10 cellular contexts compared by ENCODE assay signal in genomic region chr9:128073260-128073886, GRCh38. TPM values are rescaled to one million over a fixed set of nuclear protein-coding genes. Genes with fewer than 3 reads are reported as not detected.
A peak's percentile ranks its signal among the peaks of the same experiment; 100 is the strongest.
DNase-seq lines count a peak whose midpoint lies in the region; ATAC-seq and TF ChIP-seq lines count a peak whose summit lies in the region.
"Had no signal": no experiment of that assay in that cellular context is flagged by ENCODE, and none has a peak within 500 bp of the region (broad histone marks: within the 10 kb centered on the region; RNA-seq: fewer than 3 reads in every experiment).

No MANE protein-coding gene starts in this region.

- peak overlapping the region; percentile 58 for H3K27ac Mint-ChIP-seq in T-helper 1 cell treated with Interleukin-12 subunit alpha and Interleukin-12 subunit beta and Interleukin-4 antibody, amounts not matched to agents 30 μg/mL and 1 μg/mL, for 36 hours
- H3K27ac Mint-ChIP-seq in activated naive CD8-positive, alpha-beta T cell = peak overlapping the region; percentile 86

- no peaks in the 10 kb centered on the region for H3K9me3 Mint-ChIP-seq in T-helper 1 cell treated with Interleukin-12 subunit alpha and Interleukin-12 subunit beta and Interleukin-4 antibody, amounts not matched to agents 30 μg/mL and 1 μg/mL, for 36 hours
- no peaks in the 10 kb centered on the region for H3K9me3 Mint-ChIP-seq in activated naive CD8-positive, alpha-beta T cell (ENCODE audit: low read depth)

- H3K4me1 ChIP-seq in left lung (peaks cover 41 to 81% of the 10 kb centered on the region in 2 donors), testis (peaks cover 38% of the 10 kb centered on the region), HAP-1 (peaks cover 14% of the 10 kb centered on the region)

- intact Hi-C loops in left lung (cut with DNase I) = no loop called here
- intact Hi-C loops in testis (cut with DNase I; ENCODE audit: low total_unique reads) = no loop called here

- H3K27me3 ChIP-seq in left lung (no peaks in the 10 kb centered on the region), testis (no peaks in the 10 kb centered on the region), HAP-1 (ENCODE audit: low read depth) (no peaks in the 10 kb centered on the region)

- H3K36me3 Mint-ChIP-seq in T-helper 1 cell treated with Interleukin-12 subunit alpha and Interleukin-12 subunit beta and Interleukin-4 antibody, amounts not matched to agents 30 μg/mL and 1 μg/mL, for 36 hours (ENCODE audit: low read depth) = peaks cover 16% of the 10 kb centered on the region
- H3K36me3 Mint-ChIP-seq in activated naive CD8-positive, alpha-beta T cell = peaks cover 2% of the 10 kb centered on the region

- WGBS in testis, 2 donors = 64 to 68% methylated on average over 7 of the region's 7 CpGs

- H3K4me3 ChIP-seq in left lung (no peak overlapping the region), testis (no peak overlapping the region), HAP-1 (no peak overlapping the region)

- no peak for TF ChIP-seq POLR2A in testis (IDR thresholded peaks at IDR 0.05)

- no peak for DNase-seq in T-helper 1 cell
- DNase-seq in left lung = no peak
- no peak for DNase-seq in testis
- DNase-seq in NCI-H524 treated with DMSO at 0.1 percent for 48 hours (lab: John Stamatoyannopoulos, UW) = no peak
- no peak for DNase-seq in GM13976 (ENCODE audit: low spot score)
- no peak for DNase-seq in HAP-1 (ENCODE audit: low spot score in 2 of 2)
- DNase-seq: ACHN, dermis blood vessel endothelial cell had no signal

- H3K9me3 ChIP-seq in left lung = no peaks in the 10 kb centered on the region
- no peaks in the 10 kb centered on the region for H3K9me3 ChIP-seq in testis
- H3K9me3 ChIP-seq in HAP-1 = no peaks in the 10 kb centered on the region

- no peaks in the 10 kb centered on the region for H3K27me3 Mint-ChIP-seq in T-helper 1 cell treated with Interleukin-12 subunit alpha and Interleukin-12 subunit beta and Interleukin-4 antibody, amounts not matched to agents 30 μg/mL and 1 μg/mL, for 36 hours (ENCODE audit: low read depth)
- H3K27me3 Mint-ChIP-seq in activated naive CD8-positive, alpha-beta T cell = no peaks in the 10 kb centered on the region

- no peak overlapping the region for H3K4me3 Mint-ChIP-seq in T-helper 1 cell treated with Interleukin-12 subunit alpha and Interleukin-12 subunit beta and Interleukin-4 antibody, amounts not matched to agents 30 μg/mL and 1 μg/mL, for 36 hours
- H3K4me3 Mint-ChIP-seq in activated naive CD8-positive, alpha-beta T cell = peak overlapping the region; percentile 72

- H3K27ac ChIP-seq in left lung (peak overlapping the region; percentile 77 to 88), testis (peak overlapping the region; percentile 75 to 81)

- no peak for TF ChIP-seq CTCF in left lung (IDR thresholded peaks at IDR 0.05)
- no peak for TF ChIP-seq CTCF in testis (IDR thresholded peaks at IDR 0.05)
- TF ChIP-seq CTCF in GM13976 (IDR thresholded peaks at IDR 0.05; ENCODE audit: borderline replicate concordance, control extremely low read depth, extremely low read depth, insufficient read depth, missing control alignments) = no peak

- H3K36me3 ChIP-seq in left lung (no peaks in the 10 kb centered on the region), testis (ENCODE audit: low read depth, missing control alignments) (no peaks in the 10 kb centered on the region), HAP-1 (replicated peaks) (no peaks in the 10 kb centered on the region)

- H3K4me1 Mint-ChIP-seq in T-helper 1 cell treated with Interleukin-12 subunit alpha and Interleukin-12 subunit beta and Interleukin-4 antibody, amounts not matched to agents 30 μg/mL and 1 μg/mL, for 36 hours (ENCODE audit: low read depth) = peaks cover 41% of the 10 kb centered on the region
- H3K4me1 Mint-ChIP-seq in activated naive CD8-positive, alpha-beta T cell (ENCODE audit: low read depth) = peaks cover 64% of the 10 kb centered on the region

- peak; percentile 2 for ATAC-seq in left lung

- in situ Hi-C loops in GM13976 (cut with MboI; ENCODE audit: low sequenced_read_pairs, unreplicated experiment) = no loop called here
- in situ Hi-C loops in HAP-1 (cut with MboI; ENCODE audit: low sequenced_read_pairs) = no loop called here

RNA-seq across cellular contexts. Expression of gene SLC25A25, which starts 5.3 kb away (rescaled TPM):
- total RNA-seq in left lung = 10 to 100 TPM; 19.5 to 21.0 TPM
- 10 to 100 TPM; 19.1 to 21.1 TPM for total RNA-seq in testis
- 15.0 TPM for polyA plus RNA-seq in testis (ENCODE audit: insufficient read depth, low read depth, low replicate concordance)

RNA-seq across cellular contexts. Expression of gene NAIF1, which starts 6.3 kb away (rescaled TPM):
- 1 to 10 TPM; 7.7 to 8.0 TPM for total RNA-seq in left lung
- total RNA-seq in testis = 10 to 100 TPM; 18.5 to 19.4 TPM
- polyA plus RNA-seq in testis (ENCODE audit: insufficient read depth, low read depth, low replicate concordance) = 25.1 TPM

RNA-seq across cellular contexts. Expression of gene PTGES2, which starts 54.2 kb away (rescaled TPM):
- 10 to 100 TPM; 34.8 to 56.9 TPM for total RNA-seq in left lung
- total RNA-seq in testis = 10 to 100 TPM; 95.8 to 96.4 TPM
- polyA plus RNA-seq in testis (ENCODE audit: insufficient read depth, low read depth, low replicate concordance) = 53.1 TPM
